16 cellular contexts compared by ENCODE assay signal in the genomic region with DNA sequence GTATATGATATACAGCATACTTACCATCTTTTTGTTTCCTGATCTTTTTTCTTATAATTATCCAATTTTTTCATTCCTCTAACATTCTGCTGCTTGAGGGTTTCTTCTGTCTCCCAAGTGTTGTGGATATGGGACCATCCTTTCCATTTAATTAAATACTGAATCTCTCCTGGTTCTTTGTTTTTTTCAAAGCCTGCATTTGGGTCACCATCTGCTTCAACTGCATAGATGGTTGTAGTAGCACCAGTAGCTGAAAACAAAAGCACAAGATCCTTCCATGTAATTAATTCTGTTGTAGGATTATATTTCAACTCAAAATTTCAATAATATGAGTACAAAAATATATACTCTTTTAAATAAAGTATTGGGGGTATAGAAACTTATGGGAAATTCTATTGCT. TPM values are rescaled to one million over a fixed set of nuclear protein-coding genes. Genes with fewer than 3 reads are reported as not detected.
DNase-seq lines count a peak whose midpoint lies in the region.
"Had no signal": no experiment of that assay in that cellular context is flagged by ENCODE, and none has a peak within 500 bp of the region (broad histone marks: within the 10 kb centered on the region; RNA-seq: fewer than 3 reads in every experiment).

No MANE protein-coding gene starts in this region.

- peaks cover 89% of the 10 kb centered on the region for H3K36me3 Mint-ChIP-seq in dendritic cell treated with granulocyte-macrophage colony-stimulating factor and Interleukin-4, amounts not matched to agents 40 ng/mL and 50 ng/mL, for 4 days (ENCODE audit: low read depth)

- H3K27me3 Mint-ChIP-seq in dendritic cell treated with granulocyte-macrophage colony-stimulating factor and Interleukin-4, amounts not matched to agents 40 ng/mL and 50 ng/mL, for 4 days: no peaks in the 10 kb centered on the region
- H3K27me3 Mint-ChIP-seq: B cell; CD4-positive, CD25-positive, alpha-beta regulatory T cell had no signal

- intact Hi-C loops in dendritic cell treated with granulocyte-macrophage colony-stimulating factor and Interleukin-4, amounts not matched to agents 40 ng/mL and 50 ng/mL, for 4 days (cut with micrococcal nuclease): loop anchor here (5.0 kb wide), 1 partner anchor 37 kb away; no protein-coding TSS in a partner anchor

- H3K9me3 Mint-ChIP-seq in dendritic cell treated with granulocyte-macrophage colony-stimulating factor and Interleukin-4, amounts not matched to agents 40 ng/mL and 50 ng/mL, for 4 days: no peaks in the 10 kb centered on the region
- H3K9me3 Mint-ChIP-seq: CD4-positive, CD25-positive, alpha-beta regulatory T cell; CD8-positive, alpha-beta T cell had no signal

- DNase-seq in Ammon's horn (ENCODE audit: low spot score): peak; percentile 8
- peak; percentile 92 for DNase-seq in G401 (ENCODE audit: low spot score)
- peak; percentile 91 for DNase-seq in cerebellar cortex (ENCODE audit: low spot score)
- DNase-seq in NCI-H1930 (lab: John Stamatoyannopoulos, UW): no peak
- no peak for DNase-seq in hepatic stellate cell (ENCODE audit: low spot score)
- no peak for DNase-seq in HCEC 1CT
- DNase-seq: Caco-2; CD4-positive, CD25-positive, alpha-beta regulatory T cell; CD8-positive, alpha-beta T cell; DMS153; DND-41; GDM1; GM23248; H7 had no signal

- in situ Hi-C loops in G401 (cut with HindIII; ENCODE audit: low sequenced_read_pairs): no loop called here

- H3K4me3 Mint-ChIP-seq in dendritic cell treated with granulocyte-macrophage colony-stimulating factor and Interleukin-4, amounts not matched to agents 40 ng/mL and 50 ng/mL, for 4 days: no peak overlapping the region
- H3K4me3 Mint-ChIP-seq: B cell; CD4-positive, CD25-positive, alpha-beta regulatory T cell; CD8-positive, alpha-beta T cell had no signal

- no peaks in the 10 kb centered on the region for H3K4me1 Mint-ChIP-seq in dendritic cell treated with granulocyte-macrophage colony-stimulating factor and Interleukin-4, amounts not matched to agents 40 ng/mL and 50 ng/mL, for 4 days (ENCODE audit: low read depth)
- H3K4me1 Mint-ChIP-seq: B cell had no signal

- H3K27ac Mint-ChIP-seq in dendritic cell treated with granulocyte-macrophage colony-stimulating factor and Interleukin-4, amounts not matched to agents 40 ng/mL and 50 ng/mL, for 4 days: peak overlapping the region; percentile 17
- H3K27ac Mint-ChIP-seq: B cell; CD8-positive, alpha-beta T cell had no signal

RNA-seq across cellular contexts. Expression of gene CHD1, which starts 29.4 kb away (rescaled TPM):
- total RNA-seq in G401 (2014; rRNA removed; shearing (Covaris generic)): 38.9 and 65.4 TPM in 2 replicates

Comparison
In these comparisons a context has a peak if more than half of its experiments do, and no peak if none do; other contexts are left out.
1. DNase-seq: peak in Ammon's horn (single experiment), G401 (single experiment) and cerebellar cortex (single experiment); none in NCI-H1930 (0 of 2), hepatic stellate cell (single experiment) and HCEC 1CT (single experiment).